ENCODE assay signal across 27 cellular contexts in genomic region chr6:125250511-125250910, GRCh38. TPM values are rescaled to one million over a fixed set of nuclear protein-coding genes. Genes with fewer than 3 reads are reported as not detected.
DNase-seq lines count a peak whose midpoint lies in the region; ATAC-seq, FAIRE-seq and TF ChIP-seq lines count a peak whose summit lies in the region.
"Had no signal": no experiment of that assay in that cellular context is flagged by ENCODE, and none has a peak within 500 bp of the region (broad histone marks: within the 10 kb centered on the region; RNA-seq: fewer than 3 reads in every experiment).

No MANE protein-coding gene starts in this region.

- H2AK9ac ChIP-seq in IMR-90 (replicated peaks; ENCODE audit: low read depth, low read length, poor library complexity), result no peak overlapping the region

- H3K9me3 ChIP-seq in HepG2 (ENCODE audit: low read length) (no peaks in the 10 kb centered on the region), right lobe of liver (no peaks in the 10 kb centered on the region), IMR-90 (ENCODE audit: control insufficient read depth, insufficient read depth, low read length) (no peaks in the 10 kb centered on the region)
- H3K9me3 ChIP-seq: A549 had no signal

- CTCF ChIA-PET in HepG2 (lab: Yijun Ruan, JAX; ENCODE audit: low intra/inter-chr PET ratio, low total read pairs), result no interaction called here
- CTCF ChIA-PET in IMR-90 (lab: Yijun Ruan, JAX), result no interaction called here
- CTCF ChIA-PET in activated CD8-positive, alpha-beta T cell treated with anti-CD3 and anti-CD28 coated beads for 36 hours (lab: Charles Lee), result no interaction called here

- no peaks in the 10 kb centered on the region for H3K27me3 Mint-ChIP-seq in mesothelial cell of epicardium (ENCODE audit: low read depth)
- peaks cover 10% of the 10 kb centered on the region for H3K27me3 Mint-ChIP-seq in activated CD8-positive, alpha-beta T cell treated with anti-CD3 and anti-CD28 coated beads for 36 hours

- no peak for TF ChIP-seq EP300 in HepG2 (IDR thresholded peaks at IDR 0.05; ENCODE audit: low read depth in 2 of 2, low read length in 2 of 2)
- no peak for TF ChIP-seq EP300 in HepG2 (CRISPR knock-in tag; IDR thresholded peaks at IDR 0.05; ENCODE audit: borderline replicate concordance)

- no peak overlapping the region for H3K56ac ChIP-seq in IMR-90 (ENCODE audit: extremely low read depth, insufficient read depth, low read length)

- H3K9me1 ChIP-seq in IMR-90 (ENCODE audit: insufficient read depth, low read length), result 0 out of 2 replicates have a peak, but pooled peaks cover 3% of the 10 kb centered on the region

- TF ChIP-seq CTCF in HepG2 (CRISPR knock-in tag; IDR thresholded peaks at IDR 0.05), result no peak
- no peak for TF ChIP-seq CTCF in right lobe of liver (IDR thresholded peaks at IDR 0.05)
- no peak for TF ChIP-seq CTCF in IMR-90 (conservative IDR thresholded peaks at IDR 0.05; ENCODE audit: low read depth, low read length)
- TF ChIP-seq CTCF in mesothelial cell of epicardium (IDR thresholded peaks at IDR 0.05; ENCODE audit: unreplicated experiment), result no peak
- no peak for TF ChIP-seq CTCF in activated CD8-positive, alpha-beta T cell treated with anti-CD3 and anti-CD28 coated beads for 36 hours (IDR thresholded peaks at IDR 0.05)

- H4K8ac ChIP-seq in IMR-90 (ENCODE audit: low read depth in 2 of 2, low read length in 2 of 2), result no peak overlapping the region

- peak; percentile 8 for FAIRE-seq in HepG2 (lab: Jason Lieb, UNC)
- FAIRE-seq: A549, GM12878, GM12892, GM18507 had no signal

- DNase-seq in HepG2 (ENCODE audit: low spot score) (peak; percentile 12), right lobe of liver (no peak), IMR-90 (no peak), foreskin melanocyte (peak; percentile 6), mesothelial cell of epicardium (ENCODE audit: low spot score in 2 of 2, unreplicated experiment in 2 of 2) (no peak), NAMALWA (ENCODE audit: low spot score) (no peak)
- no peak for DNase-seq in activated CD8-positive, alpha-beta T cell treated with anti-CD3 and anti-CD28 coated beads for 36 hours
- DNase-seq: AML-193; CD4-positive, alpha-beta T cell; CD8-positive, alpha-beta T cell; COR-L47; DMS 273 treated with DMSO at 0.1 percent for 48 hours; DMS153; DMS53; DMS79; DND-41; EL; GDM1 had no signal

- no peaks in the 10 kb centered on the region for H3K9me3 Mint-ChIP-seq in mesothelial cell of epicardium
- no peaks in the 10 kb centered on the region for H3K9me3 Mint-ChIP-seq in activated CD8-positive, alpha-beta T cell treated with anti-CD3 and anti-CD28 coated beads for 36 hours
- H3K9me3 Mint-ChIP-seq: CD4-positive, alpha-beta T cell; CD8-positive, alpha-beta T cell had no signal

- no peak for TF ChIP-seq RAD21 in HepG2 (CRISPR knock-in tag; IDR thresholded peaks at IDR 0.05)
- no peak for TF ChIP-seq RAD21 in IMR-90 (IDR thresholded peaks at IDR 0.05; ENCODE audit: low read length)

- no peak overlapping the region for H2BK5ac ChIP-seq in IMR-90 (ENCODE audit: low read depth, low read length, poor library complexity, severe bottlenecking)

- no peak for TF ChIP-seq POLR2A in HepG2 (IDR thresholded peaks at IDR 0.05; ENCODE audit: insufficient read depth in 1 of 2, low read depth in 2 of 2, low read length in 2 of 2)
- TF ChIP-seq POLR2A in right lobe of liver (IDR thresholded peaks at IDR 0.05), result no peak
- no peak for TF ChIP-seq POLR2A in IMR-90 (IDR thresholded peaks at IDR 0.05; ENCODE audit: low read depth, low read length)

- H3K4me3 Mint-ChIP-seq in mesothelial cell of epicardium, result no peak overlapping the region
- no peak overlapping the region for H3K4me3 Mint-ChIP-seq in activated CD8-positive, alpha-beta T cell treated with anti-CD3 and anti-CD28 coated beads for 36 hours
- H3K4me3 Mint-ChIP-seq: B cell; CD4-positive, alpha-beta T cell; CD8-positive, alpha-beta T cell had no signal

- dilution Hi-C loops in IMR-90 (cut with HindIII; ENCODE audit: low sequenced_read_pairs, unreplicated experiment), result no loop called here

- H3K27ac ChIP-seq in HepG2 (ENCODE audit: extremely low read length, insufficient read depth, low read length) (no peak overlapping the region), right lobe of liver (no peak overlapping the region), IMR-90 (ENCODE audit: insufficient read depth, low read length) (no peak overlapping the region)
- H3K27ac ChIP-seq: 22Rv1; A549; BLaER1 treated with 17β-estradiol and CSF1 and Interleukin-3, amounts not matched to agents 10 nM and 100 nM; C4-2B had no signal

- peaks cover 0 to 3% of the 10 kb centered on the region in 2 experiments; a peak in 1 of 5 replicates for H3K27me3 ChIP-seq in HepG2 (ENCODE audit: control insufficient read depth in 1 of 2, insufficient read depth in 2 of 2, low read length in 2 of 2)
- H3K27me3 ChIP-seq in right lobe of liver, result no peaks in the 10 kb centered on the region
- no peaks in the 10 kb centered on the region for H3K27me3 ChIP-seq in IMR-90 (ENCODE audit: control insufficient read depth, insufficient read depth, low read length)
- H3K27me3 ChIP-seq: BLaER1 treated with 17β-estradiol and CSF1 and Interleukin-3, amounts not matched to agents 10 nM and 100 nM had no signal

- 4% methylated on average over 1 of the region's 1 CpG for WGBS in HepG2 (ENCODE audit: low lambda C conversion rate)
- 31% methylated on average over 1 of the region's 1 CpG for WGBS in right lobe of liver (ENCODE audit: insufficient coverage, low coverage, low lambda C conversion rate, missing lambda C conversion rate)
- WGBS in IMR-90 (ENCODE audit: extremely low coverage in 2 of 2, insufficient read length in 1 of 2), 2 experiments, result no CpG with 5 or more reads among the region's 1 CpG

- no peak overlapping the region for H2BK120ac ChIP-seq in IMR-90 (ENCODE audit: low read depth, low read length)

- H3K79me1 ChIP-seq in IMR-90 (ENCODE audit: low read depth in 1 of 2, low read length in 2 of 2), result no peaks in the 10 kb centered on the region

- no peaks in the 10 kb centered on the region for H3K79me2 ChIP-seq in HepG2 (ENCODE audit: insufficient read depth, low read length)

- H3K4me1 ChIP-seq in HepG2 (ENCODE audit: insufficient read depth, low read length) (no peaks in the 10 kb centered on the region), right lobe of liver (no peaks in the 10 kb centered on the region), IMR-90 (ENCODE audit: control insufficient read depth, insufficient read depth, low read length) (peaks cover 10% of the 10 kb centered on the region)
- H3K4me1 ChIP-seq: BLaER1 treated with 17β-estradiol and CSF1 and Interleukin-3, amounts not matched to agents 10 nM and 100 nM had no signal

- H3K9ac ChIP-seq in HepG2 (ENCODE audit: insufficient read depth, low read depth, low read length) (no peak overlapping the region), IMR-90 (ENCODE audit: low read depth, low read length) (no peak overlapping the region)
- H3K9ac ChIP-seq: BLaER1 treated with 17β-estradiol and CSF1 and Interleukin-3, amounts not matched to agents 10 nM and 100 nM had no signal

- H3K4me3 ChIP-seq in HepG2 (replicated peaks in 1 of 3; ENCODE audit: insufficient read depth in 1 of 3, low read depth in 2 of 3, low read length in 3 of 3) (no peak overlapping the region), right lobe of liver (no peak overlapping the region), IMR-90 (ENCODE audit: insufficient read depth, low read depth, low read length) (no peak overlapping the region)
- H3K4me3 ChIP-seq: A549; BLaER1 treated with 17β-estradiol and CSF1 and Interleukin-3, amounts not matched to agents 10 nM and 100 nM; GM12878 had no signal

- ATAC-seq in HepG2, result peak; percentile 59
- ATAC-seq in right lobe of liver, result no peak
- no peak for ATAC-seq in IMR-90 (ENCODE audit: low read depth)
- no peak for ATAC-seq in HG03196 (IDR thresholded peaks at IDR 0.05; ENCODE audit: unreplicated experiment)
- ATAC-seq in activated CD8-positive, alpha-beta T cell treated with anti-CD3 and anti-CD28 coated beads for 36 hours, result no peak
- ATAC-seq: A549; CD8-positive, alpha-beta T cell; GM12878 had no signal

- H3K4me2 ChIP-seq in HepG2 (ENCODE audit: low read depth, low read length), result no peak overlapping the region
- H3K4me2 ChIP-seq in IMR-90 (ENCODE audit: low read depth, low read length), result no peak overlapping the region
- H3K4me2 ChIP-seq: A549; BLaER1 treated with 17β-estradiol and CSF1 and Interleukin-3, amounts not matched to agents 10 nM and 100 nM had no signal

- peaks cover 7% of the 10 kb centered on the region for H3K36me3 Mint-ChIP-seq in mesothelial cell of epicardium
- no peaks in the 10 kb centered on the region for H3K36me3 Mint-ChIP-seq in activated CD8-positive, alpha-beta T cell treated with anti-CD3 and anti-CD28 coated beads for 36 hours (ENCODE audit: low read depth)
- H3K36me3 Mint-ChIP-seq: CD8-positive, alpha-beta T cell had no signal

- POLR2A ChIA-PET in HepG2 (lab: Yijun Ruan, JAX), result no interaction called here
- POLR2A ChIA-PET in IMR-90 (lab: Charles Lee; ENCODE audit: unreplicated experiment), result no interaction called here
- POLR2A ChIA-PET in activated CD8-positive, alpha-beta T cell treated with anti-CD3 and anti-CD28 coated beads for 36 hours (lab: Charles Lee), result no interaction called here

- H3K23ac ChIP-seq in IMR-90 (ENCODE audit: low read depth, low read length), result no peak overlapping the region

- intact Hi-C loops in HepG2 (cut with micrococcal nuclease; ENCODE audit: unreplicated experiment), result no loop called here
- intact Hi-C loops in right lobe of liver (cut with DNase I), result no loop called here
- intact Hi-C loops in IMR-90 (cut with micrococcal nuclease), result loop anchor here (5.0 kb wide), 1 partner anchor 48 kb away; no protein-coding TSS in a partner anchor
- intact Hi-C loops in activated CD8-positive, alpha-beta T cell treated with anti-CD3 and anti-CD28 coated beads for 36 hours (cut with micrococcal nuclease), result no loop called here

- H3K14ac ChIP-seq in IMR-90 (replicated peaks; ENCODE audit: low read depth, low read length), result no peak overlapping the region

- peak overlapping the region; percentile 55; the same call in 1 of the 2 replicates for H2BK20ac ChIP-seq in IMR-90 (ENCODE audit: low read depth, low read length)

- H2AFZ ChIP-seq in HepG2 (ENCODE audit: low read length), result no peak overlapping the region
- H2AFZ ChIP-seq in IMR-90 (replicated peaks; ENCODE audit: low read length, poor library complexity), result no peak overlapping the region

- H4K5ac ChIP-seq in IMR-90 (ENCODE audit: low read depth, low read length), result no peak overlapping the region

- peaks cover 70% of the 10 kb centered on the region for H3K4me1 Mint-ChIP-seq in mesothelial cell of epicardium
- no peaks in the 10 kb centered on the region for H3K4me1 Mint-ChIP-seq in activated CD8-positive, alpha-beta T cell treated with anti-CD3 and anti-CD28 coated beads for 36 hours (ENCODE audit: low read depth)
- H3K4me1 Mint-ChIP-seq: B cell had no signal

- BruUV-seq in HepG2 (replicated peaks; lab: Mats Ljungman, UMichigan) (no TSS peak), IMR-90 (replicated peaks; lab: Mats Ljungman, UMichigan) (no TSS peak)

- no peaks in the 10 kb centered on the region for H4K20me1 ChIP-seq in HepG2 (ENCODE audit: insufficient read depth, low read length)
- no peaks in the 10 kb centered on the region for H4K20me1 ChIP-seq in IMR-90 (ENCODE audit: insufficient read depth, low read length)
- H4K20me1 ChIP-seq: BLaER1 treated with 17β-estradiol and CSF1 and Interleukin-3, amounts not matched to agents 10 nM and 100 nM had no signal

- in situ Hi-C loops in HepG2 (cut with HindIII; ENCODE audit: extremely low pct_ligation_motif_present, low pct_unique_long_range_greater_than_20kb) (no loop called here), IMR-90 (cut with MboI; ENCODE audit: low sequenced_read_pairs) (no loop called here)

- H3K18ac ChIP-seq in IMR-90 (ENCODE audit: low read depth, low read length), result no peak overlapping the region

- H2BK15ac ChIP-seq in IMR-90 (ENCODE audit: low read depth, low read length), result 0 out of 3 replicates have a peak overlapping the region, but pooled peaks have one; percentile 14

- no peak overlapping the region for H4K91ac ChIP-seq in IMR-90 (ENCODE audit: insufficient read depth, low read depth, low read length)

- no peak overlapping the region for H3K4ac ChIP-seq in IMR-90 (ENCODE audit: low read depth, low read length)

- H2AK5ac ChIP-seq in IMR-90 (ENCODE audit: low read depth, low read length), result no peak overlapping the region

- H3K27ac Mint-ChIP-seq in mesothelial cell of epicardium, result peak overlapping the region; percentile 40
- no peak overlapping the region for H3K27ac Mint-ChIP-seq in activated CD8-positive, alpha-beta T cell treated with anti-CD3 and anti-CD28 coated beads for 36 hours
- H3K27ac Mint-ChIP-seq: B cell; CD4-positive, alpha-beta T cell; CD8-positive, alpha-beta T cell had no signal

- H3K36me3 ChIP-seq in HepG2 (replicated peaks in 1 of 2; ENCODE audit: control insufficient read depth in 1 of 2, insufficient read depth in 2 of 2, low read length in 2 of 2), result no peaks in the 10 kb centered on the region
- H3K36me3 ChIP-seq in right lobe of liver, result no peaks in the 10 kb centered on the region
- H3K36me3 ChIP-seq in IMR-90 (ENCODE audit: control insufficient read depth, insufficient read depth, low read length), result no peaks in the 10 kb centered on the region
- H3K36me3 ChIP-seq: BLaER1 treated with 17β-estradiol and CSF1 and Interleukin-3, amounts not matched to agents 10 nM and 100 nM had no signal

RNA-seq across cellular contexts. Expression of gene HDDC2, which starts 51.3 kb away (rescaled TPM):
- 78.7 and 90.7 TPM in 2 replicates for total RNA-seq in HepG2 (2016; rRNA removed; fragmentation: Illumina TruSeq; extraction: Trizol)
- 88.3 and 123 TPM in 2 replicates for total RNA-seq in HepG2 (2016; cell fraction: cytosol; rRNA removed; fragmentation: Illumina TruSeq; extraction: Trizol; ENCODE audit: low read depth)
- 78.6 and 90.1 TPM in 2 replicates for total RNA-seq in HepG2 (2016; cell fraction: insoluble cytoplasmic fraction; rRNA removed; fragmentation: Illumina TruSeq; extraction: Trizol)
- 109 and 116 TPM in 2 replicates for total RNA-seq in HepG2 (2016; cell fraction: membrane; rRNA removed; fragmentation: Illumina TruSeq; extraction: Trizol)
- 36.7 and 41.9 TPM in 2 replicates for total RNA-seq in HepG2 (2016; cell fraction: nucleus; rRNA removed; fragmentation: Illumina TruSeq; extraction: Trizol)
- polyA plus RNA-seq in HepG2 (2011; rRNA removed), result 67.3 and 76.7 TPM in 2 replicates
- polyA plus RNA-seq in HepG2 (2011; cell fraction: cytosol; rRNA removed), result 67.0 and 70.1 TPM in 2 replicates
- polyA plus RNA-seq in HepG2 (2011; cell fraction: nucleus; rRNA removed), result 28.7 and 34.1 TPM in 2 replicates
- 43.8 and 65.4 TPM in 2 replicates for polyA plus RNA-seq in HepG2 (2012)
- polyA plus RNA-seq in HepG2 (2016; cell fraction: cytosol; fragmentation: Illumina TruSeq; extraction: Trizol; ENCODE audit: low read depth), result 157 and 182 TPM in 2 replicates
- 117 and 122 TPM in 2 replicates for polyA plus RNA-seq in HepG2 (2016; cell fraction: insoluble cytoplasmic fraction; fragmentation: Illumina TruSeq; extraction: Trizol; ENCODE audit: low read depth)
- 128 and 148 TPM in 2 replicates for polyA plus RNA-seq in HepG2 (2016; cell fraction: membrane; fragmentation: Illumina TruSeq; extraction: Trizol; ENCODE audit: low read depth)
- polyA plus RNA-seq in HepG2 (2016; cell fraction: nucleus; fragmentation: Illumina TruSeq; extraction: Trizol; ENCODE audit: insufficient read depth, low read depth), result 66.5 and 70.9 TPM in 2 replicates
- 17.2 and 19.5 TPM in 2 replicates for polyA minus RNA-seq in HepG2 (2011; rRNA and poly(A)+ RNA removed; ENCODE audit: low replicate concordance)
- polyA minus RNA-seq in HepG2 (2011; cell fraction: cytosol; rRNA and poly(A)+ RNA removed), result 16.6 and 17.1 TPM in 2 replicates
- 43.1 and 51.2 TPM in 2 replicates for polyA minus RNA-seq in HepG2 (2011; cell fraction: nucleus; rRNA and poly(A)+ RNA removed)
- total RNA-seq in right lobe of liver, result 10 to 100 TPM in 3 of 6 experiments, 1 to 10 TPM in 3; 6.8 to 15.6 (median 9.5) TPM
- total RNA-seq in IMR-90 (2012; rRNA removed), result 40.9 and 51.4 TPM in 2 replicates
- polyA plus RNA-seq in IMR-90 (2012; rRNA removed), result 61.5 and 68.6 TPM in 2 replicates
- 50.9 and 52.6 TPM in 2 replicates for polyA plus RNA-seq in IMR-90 (2012; cell fraction: cytosol; rRNA removed)
- polyA plus RNA-seq in IMR-90 (2012; cell fraction: nucleus; rRNA removed; ENCODE audit: low replicate concordance), result 12.9 and 36.9 TPM in 2 replicates
- total RNA-seq in mesothelial cell of epicardium, result 102 to 111 TPM (median 103 TPM) in 3 replicates
- 100 to 1,000 TPM; 119 to 121 TPM for total RNA-seq in activated CD8-positive, alpha-beta T cell treated with anti-CD3 and anti-CD28 coated beads for 36 hours

Comparison
In these comparisons a context has a peak if more than half of its experiments do, and no peak if none do; other contexts are left out.
1. DNase-seq: peak in HepG2 (single experiment) and foreskin melanocyte (single experiment); none in right lobe of liver (0 of 3), IMR-90 (single experiment), mesothelial cell of epicardium (0 of 2), NAMALWA (single experiment) and activated CD8-positive, alpha-beta T cell treated with anti-CD3 and anti-CD28 coated beads for 36 hours (single experiment).